Comparison of ENCODE assay signal across 2 cellular contexts in genomic region chr5:5490774-5491347, GRCh38.
TF ChIP-seq lines count a peak whose summit lies in the region.

No MANE protein-coding gene starts in this region.

TF ChIP-seq in GM23338, 12 proteins besides CTCF, POLR2A, EP300 and RAD21 (continued from another document):
- TF ChIP-seq JUNB (IDR thresholded peaks at IDR 0.05; ENCODE audit: unreplicated experiment): no peak

TF ChIP-seq in H1, 55 proteins besides CTCF, POLR2A, EP300 and RAD21 (continued from another document):
- TF ChIP-seq CHD2 (IDR thresholded peaks at IDR 0.05; ENCODE audit: low read length): no peak
- TF ChIP-seq POLR2AphosphoS5 (IDR thresholded peaks at IDR 0.05; ENCODE audit: low read depth, low read length): peak; percentile 14; the same call in 1 of the 2 replicates
- no peak for TF ChIP-seq TAF7 (optimal IDR thresholded peaks at IDR 0.05; ENCODE audit: borderline replicate concordance, low read depth, low read length)
